ENCODE assay signal across 12 cellular contexts in the genomic region with DNA sequence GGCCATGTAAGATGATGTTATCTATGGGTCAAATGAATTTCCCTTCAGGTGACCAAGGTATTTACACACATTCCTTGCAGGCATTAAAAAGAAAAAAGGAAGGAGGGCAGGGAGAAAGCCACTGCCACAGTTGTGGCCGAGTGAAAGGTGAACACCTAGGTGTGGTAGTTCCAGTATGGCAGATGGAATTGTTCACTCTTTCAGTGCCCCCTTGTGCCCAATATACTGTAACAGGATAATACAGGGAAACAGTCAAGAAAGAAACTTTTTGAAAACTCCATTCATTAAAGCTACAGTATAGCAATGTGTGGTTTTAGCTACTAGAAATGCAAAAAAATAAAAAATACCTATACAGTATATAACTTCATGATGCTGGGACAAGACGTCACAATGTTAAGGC. TPM values are rescaled to one million over a fixed set of nuclear protein-coding genes. Genes with fewer than 3 reads are reported as not detected.
DNase-seq lines count a peak whose midpoint lies in the region; TF ChIP-seq lines count a peak whose summit lies in the region.
"Had no signal": no experiment of that assay in that cellular context is flagged by ENCODE, and none has a peak within 500 bp of the region (broad histone marks: within the 10 kb centered on the region; RNA-seq: fewer than 3 reads in every experiment).

No MANE protein-coding gene starts in this region.

- no peaks in the 10 kb centered on the region for H3K79me2 ChIP-seq in neural progenitor cell (ENCODE audit: low read depth)

- H2AFZ ChIP-seq in neural progenitor cell (replicated peaks), result no peak overlapping the region

- no peaks in the 10 kb centered on the region for H3K27me3 ChIP-seq in neural progenitor cell
- H3K27me3 ChIP-seq in MG63, result no peaks in the 10 kb centered on the region; the same call in 1 of the 2 replicates

- peaks cover 4% of the 10 kb centered on the region for H3K4me1 Mint-ChIP-seq in neural progenitor cell
- H3K4me1 Mint-ChIP-seq in activated T-cell treated with anti-CD3 and anti-CD28 coated beads, Interleukin-2, amount 50 U/mL, for 24 hours (ENCODE audit: low read depth), result no peaks in the 10 kb centered on the region

- no peak overlapping the region for H3K27ac ChIP-seq in neural progenitor cell

- no peak overlapping the region for H3K9ac ChIP-seq in neural progenitor cell

- no peaks in the 10 kb centered on the region for H4K20me1 ChIP-seq in neural progenitor cell (ENCODE audit: low read depth)

- DNase-seq in NCI-H2081 (lab: John Stamatoyannopoulos, UW) (peak; percentile 1 to 23), NCI-H2081 treated with DMSO at 0.1 percent for 48 hours (lab: John Stamatoyannopoulos, UW) (no peak), NCI-H526 (lab: John Stamatoyannopoulos, UW) (peak; percentile 16 to 50), epithelial cell of proximal tubule (ENCODE audit: low read depth) (no peak), neural progenitor cell (ENCODE audit: low spot score) (no peak), HCEC 1CT (no peak), MG63 (no peak)
- DNase-seq in activated T-cell treated with anti-CD3 and anti-CD28 coated beads, Interleukin-2, amount 50 U/mL, for 24 hours, result no peak
- DNase-seq: foreskin fibroblast; NCI-H446; stimulated activated naive CD4-positive, alpha-beta T cell treated with Interleukin-2 at 50 U/mL for 16 hours had no signal

- H3K27ac Mint-ChIP-seq in neural progenitor cell, result no peak overlapping the region
- H3K27ac Mint-ChIP-seq in activated T-cell treated with anti-CD3 and anti-CD28 coated beads, Interleukin-2, amount 50 U/mL, for 24 hours, result no peak overlapping the region
- H3K27ac Mint-ChIP-seq: T-helper 2 cell treated with Interferon-gamma antibody and Interleukin-4, amounts not matched to agents 5 μg/mL and 100 μg/mL, for 36 hours had no signal

- TF ChIP-seq CTCF in epithelial cell of proximal tubule (conservative IDR thresholded peaks at IDR 0.05; ENCODE audit: low read depth, low read length), result peak; percentile 57
- peak; percentile 25 for TF ChIP-seq CTCF in neural progenitor cell (IDR thresholded peaks at IDR 0.05)

- no peaks in the 10 kb centered on the region for H3F3A ChIP-seq in neural progenitor cell (ENCODE audit: low read depth)

- no peaks in the 10 kb centered on the region for H3K27me3 Mint-ChIP-seq in neural progenitor cell (ENCODE audit: insufficient read depth, low read depth)
- H3K27me3 Mint-ChIP-seq in activated T-cell treated with anti-CD3 and anti-CD28 coated beads, Interleukin-2, amount 50 U/mL, for 24 hours, result no peaks in the 10 kb centered on the region

- peaks cover 2% of the 10 kb centered on the region for H3K9me3 Mint-ChIP-seq in neural progenitor cell
- H3K9me3 Mint-ChIP-seq in activated T-cell treated with anti-CD3 and anti-CD28 coated beads, Interleukin-2, amount 50 U/mL, for 24 hours, result no peaks in the 10 kb centered on the region
- H3K9me3 Mint-ChIP-seq: T-helper 2 cell treated with Interferon-gamma antibody and Interleukin-4, amounts not matched to agents 5 μg/mL and 100 μg/mL, for 36 hours had no signal

- H3K9me3 ChIP-seq in neural progenitor cell (ENCODE audit: low read depth) (no peaks in the 10 kb centered on the region), MG63 (no peaks in the 10 kb centered on the region)

- H3K4me2 ChIP-seq in neural progenitor cell, result no peak overlapping the region

- H3K4me3 ChIP-seq in epithelial cell of proximal tubule (ENCODE audit: low read depth, low read length) (no peak overlapping the region), neural progenitor cell (no peak overlapping the region), MG63 (no peak overlapping the region)

- H3K36me3 Mint-ChIP-seq in neural progenitor cell, result no peaks in the 10 kb centered on the region
- H3K36me3 Mint-ChIP-seq in activated T-cell treated with anti-CD3 and anti-CD28 coated beads, Interleukin-2, amount 50 U/mL, for 24 hours (ENCODE audit: low read depth), result no peaks in the 10 kb centered on the region

- no peaks in the 10 kb centered on the region for H3K36me3 ChIP-seq in neural progenitor cell
- no peaks in the 10 kb centered on the region for H3K36me3 ChIP-seq in MG63

- H3K4me1 ChIP-seq in neural progenitor cell, result peaks cover 7% of the 10 kb centered on the region

- H3K4me3 Mint-ChIP-seq in neural progenitor cell, result no peak overlapping the region
- no peak overlapping the region for H3K4me3 Mint-ChIP-seq in activated T-cell treated with anti-CD3 and anti-CD28 coated beads, Interleukin-2, amount 50 U/mL, for 24 hours
- H3K4me3 Mint-ChIP-seq: T-helper 2 cell treated with Interferon-gamma antibody and Interleukin-4, amounts not matched to agents 5 μg/mL and 100 μg/mL, for 36 hours had no signal

RNA-seq across cellular contexts. Expression of a gene that starts 52.1 kb away (rescaled TPM):
- total RNA-seq in epithelial cell of proximal tubule, result 32.1 and 54.9 TPM in 2 replicates
- 7.2 and 7.3 TPM in 2 replicates for total RNA-seq in neural progenitor cell (ENCODE audit: low replicate concordance)
- 0.03 and 0.10 TPM in 2 replicates for total RNA-seq in MG63 (2014; rRNA removed; shearing (Covaris generic); ENCODE audit: low replicate concordance)

Comparison
In these comparisons a context has a peak if more than half of its experiments do, and no peak if none do; other contexts are left out.
1. DNase-seq: peak in NCI-H2081 (2 of 2) and NCI-H526 (2 of 2); none in NCI-H2081 treated with DMSO at 0.1 percent for 48 hours (single experiment), epithelial cell of proximal tubule (single experiment), neural progenitor cell (single experiment), activated T-cell treated with anti-CD3 and anti-CD28 coated beads, Interleukin-2, amount 50 U/mL, for 24 hours (single experiment), HCEC 1CT (single experiment) and MG63 (single experiment).